2 cellular contexts compared by ENCODE assay signal in genomic region chr1:150015733-150016132, GRCh38.
TF ChIP-seq lines count a peak whose summit lies in the region.

No MANE protein-coding gene starts in this region.

TF ChIP-seq in IMR-90, 13 proteins besides CTCF, POLR2A, EP300 and RAD21:
- TF ChIP-seq NFE2L2 (IDR thresholded peaks at IDR 0.05; ENCODE audit: low read depth, low read length) (peak; percentile 40; the same call in 1 of the 2 replicates), CEBPB (IDR thresholded peaks at IDR 0.05; ENCODE audit: low read depth, low read length) (no peak)

TF ChIP-seq in HEK293T, 16 proteins besides CTCF, POLR2A, EP300 and RAD21:
- no peak for TF ChIP-seq L3MBTL2 (conservative IDR thresholded peaks at IDR 0.05)
